Comparison of ENCODE assay signal across 1 cellular context in genomic region chr3:30628188-30628930, GRCh38.
TF ChIP-seq lines count a peak whose summit lies in the region.

No MANE protein-coding gene starts in this region.

TF ChIP-seq in HCT116, 20 proteins besides CTCF, POLR2A, EP300 and RAD21 (continued from another document):
- TF ChIP-seq YY1 (IDR thresholded peaks at IDR 0.05; ENCODE audit: extremely low read depth, insufficient replicate concordance, low read depth, low read length): no peak
